28 cellular contexts compared by ENCODE assay signal in the genomic region with DNA sequence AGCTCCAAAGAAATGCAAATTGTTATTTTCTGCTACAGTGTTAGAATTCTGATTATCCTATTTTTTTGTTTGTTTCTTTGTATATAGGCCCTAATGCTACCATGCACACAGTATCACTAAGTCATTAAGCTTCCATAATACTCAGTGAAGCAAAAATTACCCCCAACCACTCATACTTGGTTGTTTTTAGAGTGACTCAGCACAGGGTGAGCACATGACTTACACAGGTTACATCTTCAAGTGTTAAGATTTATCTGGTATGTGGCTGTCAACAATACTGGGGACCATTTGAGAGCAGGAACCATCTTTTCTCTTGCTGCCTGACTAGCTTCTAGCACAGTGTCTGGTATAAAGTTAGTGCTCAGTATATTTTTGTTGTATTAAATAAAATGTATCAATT.
A peak's percentile ranks its signal among the peaks of the same experiment; 100 is the strongest.
DNase-seq lines count a peak whose midpoint lies in the region; ATAC-seq, FAIRE-seq and TF ChIP-seq lines count a peak whose summit lies in the region.
"Had no signal": no experiment of that assay in that cellular context is flagged by ENCODE, and none has a peak within 500 bp of the region (broad histone marks: within the 10 kb centered on the region; RNA-seq: fewer than 3 reads in every experiment).

No MANE protein-coding gene starts in this region.

- DNase-seq in activated CD8-positive, alpha-beta T cell treated with anti-CD3 and anti-CD28 coated beads, Interleukin-2, amount 10 ng/mL, durations not matched to agents 7 days and 5 days: no peak
- DNase-seq in activated CD8-positive, alpha-beta T cell treated with anti-CD3 and anti-CD28 coated beads for 36 hours: no peak
- DNase-seq in RCC 7860 (ENCODE audit: low spot score) (peak; percentile 19), epithelial cell of proximal tubule (ENCODE audit: low read depth) (peak; percentile 64), renal cortical epithelial cell (ENCODE audit: low read depth) (peak; percentile 84), KBM-7 (no peak)
- DNase-seq in activated T-helper 2 cell treated with anti-CD3 and anti-CD28 coated beads, Interferon-gamma antibody, Interleukin-2, Interleukin-4, amounts not matched to agents 10 μg/mL and 5 μg/mL and 100 μg/mL, durations not matched to agents 14 hours and 24 hours and 36 hours (ENCODE audit: low spot score): no peak
- DNase-seq: activated CD4-positive, alpha-beta memory T cell treated with anti-CD3 and anti-CD28 coated beads, Interleukin-2, amount 10 ng/mL, durations not matched to agents 7 days and 5 days; activated naive CD4-positive, alpha-beta T cell treated with anti-CD3 and anti-CD28 coated beads for 36 hours; activated T-cell treated with anti-CD3 and anti-CD28 coated beads, Interleukin-2, amount 50 U/mL, for 1 hour; effector CD8-positive, alpha-beta T cell; MG63; NCI-H1436; NCI-H510A treated with DMSO at 0.1 percent for 48 hours; NK-92 treated with Interleukin-12 subunit alpha and Interleukin-12 subunit beta, amount 100 ng/mL, for 24 hours; Peyer's patch; sigmoid colon; upper lobe of right lung had no signal

- peak; percentile 17 for FAIRE-seq in RCC 7860 (lab: Jason Lieb, UNC)
- FAIRE-seq: D721Med, H1, HepG2 had no signal

- peaks cover 26% of the 10 kb centered on the region for H3K36me3 Mint-ChIP-seq in activated CD8-positive, alpha-beta T cell treated with anti-CD3 and anti-CD28 coated beads, Interleukin-2, amount 10 ng/mL, durations not matched to agents 7 days and 5 days (ENCODE audit: low read depth)
- H3K36me3 Mint-ChIP-seq in activated CD8-positive, alpha-beta T cell treated with anti-CD3 and anti-CD28 coated beads for 36 hours (ENCODE audit: low read depth): no peaks in the 10 kb centered on the region
- H3K36me3 Mint-ChIP-seq in activated T-helper 2 cell treated with anti-CD3 and anti-CD28 coated beads, Interferon-gamma antibody, Interleukin-2, Interleukin-4, amounts not matched to agents 10 μg/mL and 5 μg/mL and 100 μg/mL, durations not matched to agents 14 hours and 24 hours and 36 hours (ENCODE audit: low read depth): no peaks in the 10 kb centered on the region
- H3K36me3 Mint-ChIP-seq: mesothelial cell of epicardium had no signal

- H3K9me3 Mint-ChIP-seq in activated CD8-positive, alpha-beta T cell treated with anti-CD3 and anti-CD28 coated beads, Interleukin-2, amount 10 ng/mL, durations not matched to agents 7 days and 5 days (ENCODE audit: insufficient read depth): peaks cover 4% of the 10 kb centered on the region
- H3K9me3 Mint-ChIP-seq in activated CD8-positive, alpha-beta T cell treated with anti-CD3 and anti-CD28 coated beads for 36 hours: no peaks in the 10 kb centered on the region
- no peaks in the 10 kb centered on the region for H3K9me3 Mint-ChIP-seq in activated T-helper 2 cell treated with anti-CD3 and anti-CD28 coated beads, Interferon-gamma antibody, Interleukin-2, Interleukin-4, amounts not matched to agents 10 μg/mL and 5 μg/mL and 100 μg/mL, durations not matched to agents 14 hours and 24 hours and 36 hours
- H3K9me3 Mint-ChIP-seq: activated CD4-positive, alpha-beta memory T cell treated with anti-CD3 and anti-CD28 coated beads, Interleukin-2, amount 10 ng/mL, durations not matched to agents 7 days and 5 days; activated naive CD4-positive, alpha-beta T cell treated with anti-CD3 and anti-CD28 coated beads for 36 hours; mesothelial cell of epicardium; nephron had no signal

- H3K4me3 Mint-ChIP-seq in activated CD8-positive, alpha-beta T cell treated with anti-CD3 and anti-CD28 coated beads, Interleukin-2, amount 10 ng/mL, durations not matched to agents 7 days and 5 days: no peak overlapping the region
- H3K4me3 Mint-ChIP-seq in activated CD8-positive, alpha-beta T cell treated with anti-CD3 and anti-CD28 coated beads for 36 hours: no peak overlapping the region
- no peak overlapping the region for H3K4me3 Mint-ChIP-seq in activated T-helper 2 cell treated with anti-CD3 and anti-CD28 coated beads, Interferon-gamma antibody, Interleukin-2, Interleukin-4, amounts not matched to agents 10 μg/mL and 5 μg/mL and 100 μg/mL, durations not matched to agents 14 hours and 24 hours and 36 hours (ENCODE audit: low read depth)
- H3K4me3 Mint-ChIP-seq: activated CD4-positive, alpha-beta memory T cell treated with anti-CD3 and anti-CD28 coated beads, Interleukin-2, amount 10 ng/mL, durations not matched to agents 7 days and 5 days; activated naive CD4-positive, alpha-beta T cell treated with anti-CD3 and anti-CD28 coated beads for 36 hours; mesothelial cell of epicardium; nephron had no signal

- H3K4me3 ChIP-seq in epithelial cell of proximal tubule (ENCODE audit: low read depth, low read length): no peak overlapping the region
- H3K4me3 ChIP-seq: ascending aorta, BLaER1, MG63, Peyer's patch, sigmoid colon, SJSA1, upper lobe of right lung had no signal

- in situ Hi-C loops in KBM-7 (cut with MboI; ENCODE audit: low pct_unique_long_range_greater_than_20kb, low sequenced_read_pairs): no loop called here

- no peaks in the 10 kb centered on the region for H3K27me3 Mint-ChIP-seq in activated CD8-positive, alpha-beta T cell treated with anti-CD3 and anti-CD28 coated beads, Interleukin-2, amount 10 ng/mL, durations not matched to agents 7 days and 5 days (ENCODE audit: low read depth)
- no peaks in the 10 kb centered on the region for H3K27me3 Mint-ChIP-seq in activated CD8-positive, alpha-beta T cell treated with anti-CD3 and anti-CD28 coated beads for 36 hours
- H3K27me3 Mint-ChIP-seq in activated T-helper 2 cell treated with anti-CD3 and anti-CD28 coated beads, Interferon-gamma antibody, Interleukin-2, Interleukin-4, amounts not matched to agents 10 μg/mL and 5 μg/mL and 100 μg/mL, durations not matched to agents 14 hours and 24 hours and 36 hours (ENCODE audit: low read depth): no peaks in the 10 kb centered on the region
- H3K27me3 Mint-ChIP-seq: activated CD4-positive, alpha-beta memory T cell treated with anti-CD3 and anti-CD28 coated beads, Interleukin-2, amount 10 ng/mL, durations not matched to agents 7 days and 5 days had no signal

- POLR2A ChIA-PET in activated CD8-positive, alpha-beta T cell treated with anti-CD3 and anti-CD28 coated beads, Interleukin-2, amount 10 ng/mL, durations not matched to agents 7 days and 5 days (lab: Charles Lee): no interaction called here
- POLR2A ChIA-PET in activated CD8-positive, alpha-beta T cell treated with anti-CD3 and anti-CD28 coated beads for 36 hours (lab: Charles Lee): interaction anchor here (0.9 kb wide), 1 partner anchor 745 kb away, joined by 5 read pairs; no protein-coding TSS in a partner anchor

- CTCF ChIA-PET in activated CD8-positive, alpha-beta T cell treated with anti-CD3 and anti-CD28 coated beads, Interleukin-2, amount 10 ng/mL, durations not matched to agents 7 days and 5 days (lab: Charles Lee): no interaction called here
- CTCF ChIA-PET in activated CD8-positive, alpha-beta T cell treated with anti-CD3 and anti-CD28 coated beads for 36 hours (lab: Charles Lee): interaction anchor here (0.6 to 1.5 kb wide), 2 partner anchors 97 to 529 kb away, joined by 3 to 4 read pairs; no protein-coding TSS in a partner anchor

- H3K27ac Mint-ChIP-seq in activated CD8-positive, alpha-beta T cell treated with anti-CD3 and anti-CD28 coated beads, Interleukin-2, amount 10 ng/mL, durations not matched to agents 7 days and 5 days: peak overlapping the region; percentile 64
- H3K27ac Mint-ChIP-seq in activated CD8-positive, alpha-beta T cell treated with anti-CD3 and anti-CD28 coated beads for 36 hours: no peak overlapping the region
- H3K27ac Mint-ChIP-seq in activated T-helper 2 cell treated with anti-CD3 and anti-CD28 coated beads, Interferon-gamma antibody, Interleukin-2, Interleukin-4, amounts not matched to agents 10 μg/mL and 5 μg/mL and 100 μg/mL, durations not matched to agents 14 hours and 24 hours and 36 hours: no peak overlapping the region
- H3K27ac Mint-ChIP-seq: activated CD4-positive, alpha-beta memory T cell treated with anti-CD3 and anti-CD28 coated beads, Interleukin-2, amount 10 ng/mL, durations not matched to agents 7 days and 5 days; activated naive CD4-positive, alpha-beta T cell treated with anti-CD3 and anti-CD28 coated beads for 36 hours; mesothelial cell of epicardium; nephron had no signal

- no peak for TF ChIP-seq CTCF in activated CD8-positive, alpha-beta T cell treated with anti-CD3 and anti-CD28 coated beads for 36 hours (IDR thresholded peaks at IDR 0.05)
- no peak for TF ChIP-seq CTCF in epithelial cell of proximal tubule (conservative IDR thresholded peaks at IDR 0.05; ENCODE audit: low read depth, low read length)

- H3K4me1 Mint-ChIP-seq in activated CD8-positive, alpha-beta T cell treated with anti-CD3 and anti-CD28 coated beads, Interleukin-2, amount 10 ng/mL, durations not matched to agents 7 days and 5 days (ENCODE audit: low read depth): peaks cover 54% of the 10 kb centered on the region
- H3K4me1 Mint-ChIP-seq in activated CD8-positive, alpha-beta T cell treated with anti-CD3 and anti-CD28 coated beads for 36 hours (ENCODE audit: low read depth): peaks cover 26% of the 10 kb centered on the region
- H3K4me1 Mint-ChIP-seq in activated T-helper 2 cell treated with anti-CD3 and anti-CD28 coated beads, Interferon-gamma antibody, Interleukin-2, Interleukin-4, amounts not matched to agents 10 μg/mL and 5 μg/mL and 100 μg/mL, durations not matched to agents 14 hours and 24 hours and 36 hours (ENCODE audit: low read depth): peaks cover 21% of the 10 kb centered on the region

- no peak for ATAC-seq in activated CD8-positive, alpha-beta T cell treated with anti-CD3 and anti-CD28 coated beads, Interleukin-2, amount 10 ng/mL, durations not matched to agents 7 days and 5 days
- no peak for ATAC-seq in activated CD8-positive, alpha-beta T cell treated with anti-CD3 and anti-CD28 coated beads for 36 hours
- ATAC-seq in GM18870 (IDR thresholded peaks at IDR 0.05; ENCODE audit: unreplicated experiment): no peak
- ATAC-seq: HepG2, left lobe of liver, upper lobe of right lung had no signal

- intact Hi-C loops in activated CD8-positive, alpha-beta T cell treated with anti-CD3 and anti-CD28 coated beads for 36 hours (cut with micrococcal nuclease): no loop called here
- intact Hi-C loops in activated T-helper 2 cell treated with anti-CD3 and anti-CD28 coated beads, Interferon-gamma antibody, Interleukin-2, Interleukin-4, amounts not matched to agents 10 μg/mL and 5 μg/mL and 100 μg/mL, durations not matched to agents 14 hours and 24 hours and 36 hours (cut with micrococcal nuclease): loop anchor here (5.0 kb wide), 2 partner anchors 47 to 313 kb away; no protein-coding TSS in a partner anchor

Comparison
In these comparisons a context has a peak if more than half of its experiments do, and no peak if none do; other contexts are left out.
1. DNase-seq: peak in RCC 7860 (single experiment), epithelial cell of proximal tubule (single experiment) and renal cortical epithelial cell (single experiment); none in activated CD8-positive, alpha-beta T cell treated with anti-CD3 and anti-CD28 coated beads, Interleukin-2, amount 10 ng/mL, durations not matched to agents 7 days and 5 days (single experiment), activated CD8-positive, alpha-beta T cell treated with anti-CD3 and anti-CD28 coated beads for 36 hours (single experiment), activated T-helper 2 cell treated with anti-CD3 and anti-CD28 coated beads, Interferon-gamma antibody, Interleukin-2, Interleukin-4, amounts not matched to agents 10 μg/mL and 5 μg/mL and 100 μg/mL, durations not matched to agents 14 hours and 24 hours and 36 hours (single experiment) and KBM-7 (single experiment).